In genomic region chr18:74289137-74289536, GRCh38 we compare ENCODE assay signal across 1 cellular context.
TF ChIP-seq lines count a peak whose summit lies in the region.

No MANE protein-coding gene starts in this region.

TF ChIP-seq in H1, 55 proteins besides CTCF, POLR2A, EP300 and RAD21:
- TF ChIP-seq RXRA (IDR thresholded peaks at IDR 0.05; ENCODE audit: insufficient read depth, low read depth, low read length), result no peak
